Comparison of ENCODE assay signal across 20 cellular contexts in the genomic region with DNA sequence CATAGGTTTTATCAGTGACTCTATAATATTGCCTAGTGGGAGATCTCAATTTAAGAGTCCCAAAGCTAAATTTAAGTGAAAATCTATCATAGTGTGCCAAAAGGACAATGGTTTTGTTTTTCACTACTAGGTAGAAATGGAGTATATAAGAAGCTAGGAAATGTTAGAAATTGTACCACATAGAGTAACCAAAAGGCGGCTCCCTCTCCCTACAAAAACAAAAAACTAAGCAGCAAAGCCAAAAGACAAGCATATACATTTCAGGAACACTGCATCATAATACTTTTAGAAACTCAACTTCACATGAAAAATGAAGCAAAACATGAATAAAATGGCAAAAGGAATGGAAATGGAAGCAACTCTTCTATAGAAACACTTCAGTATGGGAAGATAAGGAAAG.
DNase-seq lines count a peak whose midpoint lies in the region; ATAC-seq and TF ChIP-seq lines count a peak whose summit lies in the region.
"Had no signal": no experiment of that assay in that cellular context is flagged by ENCODE, and none has a peak within 500 bp of the region (broad histone marks: within the 10 kb centered on the region; RNA-seq: fewer than 3 reads in every experiment).

No MANE protein-coding gene starts in this region.

- no peak overlapping the region for H2AFZ ChIP-seq in neuronal stem cell (ENCODE audit: low read length)

- H3K27ac ChIP-seq in Panc1 (ENCODE audit: low read length) (no peak overlapping the region), neuronal stem cell (replicated peaks; ENCODE audit: low read length) (no peak overlapping the region)
- H3K27ac ChIP-seq: coronary artery, gastroesophageal sphincter, RWPE1, skin epidermis had no signal

- no peaks in the 10 kb centered on the region for H3K36me3 Mint-ChIP-seq in glutamatergic neuron (ENCODE audit: unreplicated experiment)
- H3K36me3 Mint-ChIP-seq: activated CD4-positive, alpha-beta memory T cell treated with anti-CD3 and anti-CD28 coated beads for 36 hours had no signal

- H3K4me1 ChIP-seq in Panc1 (ENCODE audit: control insufficient read depth, insufficient read depth, low read length) (no peaks in the 10 kb centered on the region), neuronal stem cell (ENCODE audit: control insufficient read depth in 2 of 2, insufficient read depth in 1 of 2, low read depth in 1 of 2, low read length in 2 of 2) (no peaks in the 10 kb centered on the region)
- H3K4me1 ChIP-seq: gastroesophageal sphincter had no signal

- H3K4ac ChIP-seq in neuronal stem cell (ENCODE audit: low read length) = no peak overlapping the region

- H3K14ac ChIP-seq in neuronal stem cell (ENCODE audit: low read length) = no peak overlapping the region

- H3K27me3 ChIP-seq in Panc1 (ENCODE audit: control insufficient read depth, insufficient read depth, low read length) (no peaks in the 10 kb centered on the region), H7 (ENCODE audit: control insufficient read depth, insufficient read depth, low read length) (no peaks in the 10 kb centered on the region), neuronal stem cell (ENCODE audit: control insufficient read depth in 3 of 3, insufficient read depth in 3 of 3, low read depth in 1 of 3, low read length in 3 of 3) (no peaks in the 10 kb centered on the region)
- H3K27me3 ChIP-seq: gastroesophageal sphincter had no signal

- CTCF ChIA-PET in Panc1 (lab: Charles Lee) = no interaction called here

- no peak overlapping the region for H2BK15ac ChIP-seq in neuronal stem cell (ENCODE audit: low read length)

- no CpG with 5 or more reads among the region's 1 CpG for WGBS in neuronal stem cell (ENCODE audit: extremely low coverage in 2 of 2, insufficient read length in 2 of 2, insufficient replicate concordance in 1 of 2), 2 donors

- in situ Hi-C loops in KBM-7 (cut with MboI; ENCODE audit: low pct_unique_long_range_greater_than_20kb, low sequenced_read_pairs) = no loop called here
- in situ Hi-C loops in Panc1 (cut with HindIII; ENCODE audit: low pct_unique_long_range_greater_than_20kb, low sequenced_read_pairs) = no loop called here

- H3K27me3 Mint-ChIP-seq in glutamatergic neuron (ENCODE audit: unreplicated experiment) = no peaks in the 10 kb centered on the region
- H3K27me3 Mint-ChIP-seq: activated CD4-positive, alpha-beta memory T cell treated with anti-CD3 and anti-CD28 coated beads for 36 hours; activated T-cell treated with anti-CD3 and anti-CD28 coated beads, Interleukin-2, amount 50 U/mL, for 24 hours had no signal

- no peaks in the 10 kb centered on the region for H3K79me1 ChIP-seq in neuronal stem cell (ENCODE audit: low read depth, low read length)

- H3K36me3 ChIP-seq in Panc1 (ENCODE audit: control insufficient read depth, insufficient read depth, low read length) (no peaks in the 10 kb centered on the region), H7 (replicated peaks; ENCODE audit: control insufficient read depth, insufficient read depth, low read length) (no peaks in the 10 kb centered on the region), neuronal stem cell (replicated peaks in 1 of 2; ENCODE audit: control insufficient read depth in 2 of 2, insufficient read depth in 2 of 2, low read length in 2 of 2) (no peaks in the 10 kb centered on the region)
- H3K36me3 ChIP-seq: gastroesophageal sphincter had no signal

- TF ChIP-seq CTCF in Panc1 (IDR thresholded peaks at IDR 0.05) = peak; percentile 39; the same call in 1 of the 2 replicates
- no peak for TF ChIP-seq CTCF in glutamatergic neuron (IDR thresholded peaks at IDR 0.05; ENCODE audit: partially characterized antibody, unreplicated experiment)

- no peak overlapping the region for H2BK120ac ChIP-seq in neuronal stem cell (ENCODE audit: low read depth, low read length)

- no peak overlapping the region for H3K23ac ChIP-seq in neuronal stem cell (ENCODE audit: low read depth, low read length, poor library complexity)

- POLR2A ChIA-PET in Panc1 (lab: Charles Lee) = no interaction called here

- no peak overlapping the region for H2BK5ac ChIP-seq in neuronal stem cell (ENCODE audit: low read length)

- H3K4me3 ChIP-seq in Panc1 (ENCODE audit: low read depth in 2 of 2, low read length in 2 of 2) (no peak overlapping the region), H7 (ENCODE audit: insufficient read depth, low read depth, low read length) (no peak overlapping the region), neuronal stem cell (ENCODE audit: low read length in 2 of 2) (no peak overlapping the region)
- H3K4me3 ChIP-seq: coronary artery, gastroesophageal sphincter, skin epidermis had no signal

- no peak overlapping the region for H3K9ac ChIP-seq in neuronal stem cell (ENCODE audit: low read depth, low read length, poor library complexity)

- H2AK5ac ChIP-seq in neuronal stem cell (ENCODE audit: low read depth, low read length) = no peak overlapping the region

- peak overlapping the region; percentile 67 for H3K27ac Mint-ChIP-seq in glutamatergic neuron (ENCODE audit: unreplicated experiment)
- H3K27ac Mint-ChIP-seq: activated CD4-positive, alpha-beta memory T cell treated with anti-CD3 and anti-CD28 coated beads for 36 hours; activated T-cell treated with anti-CD3 and anti-CD28 coated beads, Interleukin-2, amount 50 U/mL, for 24 hours had no signal

- peaks cover 1% of the 10 kb centered on the region for H3K9me3 Mint-ChIP-seq in glutamatergic neuron (ENCODE audit: unreplicated experiment)
- H3K9me3 Mint-ChIP-seq: activated T-cell treated with anti-CD3 and anti-CD28 coated beads, Interleukin-2, amount 50 U/mL, for 24 hours had no signal

- DNase-seq in NCI-H2171 treated with DMSO at 0.1 percent for 48 hours (lab: John Stamatoyannopoulos, UW) = peak; percentile 19
- no peak for DNase-seq in NCI-H2171 (lab: John Stamatoyannopoulos, UW)
- DNase-seq in KBM-7 = peak; percentile 2
- no peak for DNase-seq in Panc1 (ENCODE audit: low read depth, low spot score)
- no peak for DNase-seq in glutamatergic neuron
- no peak for DNase-seq in H7
- no peak for DNase-seq in neuronal stem cell (ENCODE audit: low spot score)
- DNase-seq in NCI-H774 (lab: John Stamatoyannopoulos, UW) = no peak
- DNase-seq: activated CD4-positive, alpha-beta memory T cell treated with anti-CD3 and anti-CD28 coated beads for 36 hours; activated naive CD4-positive, alpha-beta T cell treated with anti-CD3 and anti-CD28 coated beads, Interleukin-2, amount 50 U/mL, for 16 hours; activated T-cell treated with anti-CD3 and anti-CD28 coated beads, Interleukin-2, amount 50 U/mL, for 24 hours; NCI-H2029 treated with DMSO at 0.1 percent for 48 hours; NCI-H82; posterior cingulate gyrus; stimulated activated CD4-positive, alpha-beta T cell treated with anti-CD3 and anti-CD28 coated beads, Interleukin-4, amount 100 ng/mL, for 24 hours; T-helper 1 cell had no signal

- ATAC-seq in Panc1 = no peak
- ATAC-seq: gastroesophageal sphincter had no signal

- H3K4me2 ChIP-seq in neuronal stem cell (ENCODE audit: insufficient read depth, low read length, poor library complexity, severe bottlenecking) = no peak overlapping the region

- no peak overlapping the region for H3K18ac ChIP-seq in neuronal stem cell (ENCODE audit: low read length)

- no TSS peak for BruUV-seq in Panc1 (replicated peaks; lab: Mats Ljungman, UMichigan)

- intact Hi-C loops in Panc1 (cut with micrococcal nuclease; ENCODE audit: unreplicated experiment) = loop anchor here (5.0 to 10.0 kb wide), 2 partner anchors 127 to 400 kb away; no protein-coding TSS in a partner anchor

- no peak overlapping the region for H4K91ac ChIP-seq in neuronal stem cell (ENCODE audit: low read depth, low read length, poor library complexity)

- H3K4me3 Mint-ChIP-seq in glutamatergic neuron (ENCODE audit: unreplicated experiment) = no peak overlapping the region
- H3K4me3 Mint-ChIP-seq: activated CD4-positive, alpha-beta memory T cell treated with anti-CD3 and anti-CD28 coated beads for 36 hours; activated T-cell treated with anti-CD3 and anti-CD28 coated beads, Interleukin-2, amount 50 U/mL, for 24 hours had no signal

- no peaks in the 10 kb centered on the region for H3K9me3 ChIP-seq in Panc1 (ENCODE audit: control insufficient read depth, insufficient read depth, low read depth, low read length)
- H3K9me3 ChIP-seq in neuronal stem cell (replicated peaks in 1 of 2; ENCODE audit: control insufficient read depth in 2 of 2, insufficient read depth in 1 of 2, low read depth in 1 of 2, low read length in 2 of 2) = no peaks in the 10 kb centered on the region
- H3K9me3 ChIP-seq: gastroesophageal sphincter had no signal

- peaks cover 24% of the 10 kb centered on the region for H3K4me1 Mint-ChIP-seq in glutamatergic neuron (ENCODE audit: low read depth, unreplicated experiment)

- H4K8ac ChIP-seq in neuronal stem cell (ENCODE audit: low read depth, low read length) = no peak overlapping the region

- H2BK12ac ChIP-seq in neuronal stem cell (ENCODE audit: low read length) = no peak overlapping the region

Comparison
In these comparisons a context has a peak if more than half of its experiments do, and no peak if none do; other contexts are left out.
1. DNase-seq: peak in NCI-H2171 treated with DMSO at 0.1 percent for 48 hours (single experiment) and KBM-7 (single experiment); none in NCI-H2171 (single experiment), Panc1 (single experiment), glutamatergic neuron (single experiment), H7 (single experiment), neuronal stem cell (single experiment) and NCI-H774 (single experiment).